ENCODE assay signal across 9 cellular contexts in genomic region chr1:150564051-150564991, GRCh38. TPM values are rescaled to one million over a fixed set of nuclear protein-coding genes. Genes with fewer than 3 reads are reported as not detected.
DNase-seq lines count a peak whose midpoint lies in the region; ATAC-seq and TF ChIP-seq lines count a peak whose summit lies in the region.
"Had no signal": no experiment of that assay in that cellular context is flagged by ENCODE, and none has a peak within 500 bp of the region (broad histone marks: within the 10 kb centered on the region; RNA-seq: fewer than 3 reads in every experiment).

No MANE protein-coding gene starts in this region.

- WGBS in mammary epithelial cell (ENCODE audit: low coverage, missing lambda C conversion rate), result 64% methylated on average over 5 of the region's 5 CpGs

- peaks cover 46% of the 10 kb centered on the region for H3K79me2 ChIP-seq in mammary epithelial cell (ENCODE audit: insufficient read depth, low read length)

- in situ Hi-C loops in mammary epithelial cell (cut with MboI; ENCODE audit: low sequenced_read_pairs in 2 of 2), result loop anchor here in 1 of 2 donors (5.0 kb wide), 1 partner anchor 243 kb away; the partner anchor contains the start of gene CTSK

- TF ChIP-seq CTCF in mammary epithelial cell (conservative IDR thresholded peaks at IDR 0.05 in 1 of 2, IDR thresholded peaks at IDR 0.05 in 1 of 2; ENCODE audit: extremely low read depth in 1 of 2, insufficient read depth in 1 of 2, low read depth in 1 of 2, low read length in 2 of 2) (no peak), GM20000 (IDR thresholded peaks at IDR 0.05; ENCODE audit: extremely low read depth, missing control alignments) (no peak)

- H3K9me3 ChIP-seq in mammary epithelial cell (replicated peaks; ENCODE audit: insufficient read depth, low read length) (no peaks in the 10 kb centered on the region), mononuclear cell (ENCODE audit: low read depth, low read length) (no peaks in the 10 kb centered on the region)

- no TSS peak for BruUV-seq in mammary epithelial cell (replicated peaks; lab: Mats Ljungman, UMichigan)

- no peak for ATAC-seq in GM18519 (IDR thresholded peaks at IDR 0.05; ENCODE audit: low FRiP score, unreplicated experiment)

- intact Hi-C loops in mammary epithelial cell (cut with micrococcal nuclease), result loop anchor here (5.0 kb wide), 1 partner anchor 313 kb away; the partner anchor contains the start of gene ARNT

- H3K4me1 ChIP-seq in mammary epithelial cell (ENCODE audit: insufficient read depth, low read length), result peaks cover 84% of the 10 kb centered on the region
- peaks cover 92% of the 10 kb centered on the region for H3K4me1 ChIP-seq in mononuclear cell (ENCODE audit: insufficient read depth, low read length)

- dilution Hi-C loops in mammary epithelial cell (cut with HindIII; ENCODE audit: low sequenced_read_pairs), result no loop called here

- peak overlapping the region; percentile 99 for H3K27ac ChIP-seq in mammary epithelial cell (ENCODE audit: insufficient read depth, low read depth, low read length)

- H3K27me3 ChIP-seq in mammary epithelial cell (ENCODE audit: insufficient read depth, low read length) (no peaks in the 10 kb centered on the region), mononuclear cell (ENCODE audit: insufficient read depth, low read length) (no peaks in the 10 kb centered on the region)

- H3K4me2 ChIP-seq in mammary epithelial cell (ENCODE audit: insufficient read depth, low read depth, low read length), result peak overlapping the region; percentile 37

- H4K20me1 ChIP-seq in mammary epithelial cell (ENCODE audit: insufficient read depth, low read length), result no peaks in the 10 kb centered on the region

- H3K4me3 ChIP-seq in mammary epithelial cell (replicated peaks in 1 of 3; ENCODE audit: insufficient read depth in 1 of 3, low read depth in 2 of 3, low read length in 3 of 3), result no peak overlapping the region
- H3K4me3 ChIP-seq in mononuclear cell (ENCODE audit: low read length), result peak overlapping the region; percentile 1

- CTCF ChIA-PET in mammary epithelial cell (lab: Charles Lee; ENCODE audit: low non-redundant PET), result interaction anchor here (0.6 kb wide), 1 partner anchor 12 kb away, joined by 6 read pairs; no protein-coding TSS in a partner anchor

- peak in 4 of 6 experiments; percentile 14 to 66 (median 50) for DNase-seq in stimulated activated naive CD4-positive, alpha-beta T cell (lab: John Stamatoyannopoulos, UW)
- no peak for DNase-seq in stimulated activated naive CD4-positive, alpha-beta T cell treated with Interleukin-2 at 50 U/mL for 16 hours (lab: John Stamatoyannopoulos, UW)
- DNase-seq in mammary epithelial cell, result no peak
- no peak for DNase-seq in COR-L47 (lab: John Stamatoyannopoulos, UW)
- no peak for DNase-seq in MV-4-11 (lab: John Stamatoyannopoulos, UW)
- DNase-seq in GM20000 (ENCODE audit: low spot score), result no peak

- no peak overlapping the region for H3K9ac ChIP-seq in mammary epithelial cell (ENCODE audit: insufficient read depth, low read length)

- H3K36me3 ChIP-seq in mammary epithelial cell (ENCODE audit: insufficient read depth, low read length), result no peaks in the 10 kb centered on the region

- H2AFZ ChIP-seq in mammary epithelial cell (ENCODE audit: low read depth, low read length), result no peak overlapping the region

RNA-seq across cellular contexts. Expression of gene MCL1, which starts 15.1 kb away (rescaled TPM):
- 100 to 1,000 TPM; 289 to 455 TPM for total RNA-seq in mammary epithelial cell
- 126 TPM for polyA plus RNA-seq in mammary epithelial cell
- polyA minus RNA-seq in mammary epithelial cell, result 272 TPM
- 1,412 TPM for total RNA-seq in mononuclear cell

RNA-seq across cellular contexts. Expression of gene ADAMTSL4, which starts 15.1 kb away (rescaled TPM):
- total RNA-seq in mammary epithelial cell (10 to 100 TPM in 1 of 2 donors, 1 to 10 TPM in 1; 2.9 to 98.0 TPM), mononuclear cell (3.3 TPM)
- 4.8 TPM for polyA plus RNA-seq in mammary epithelial cell
- 5.1 TPM for polyA minus RNA-seq in mammary epithelial cell

RNA-seq across cellular contexts. Expression of gene FALEC, which starts 48.8 kb away (rescaled TPM):
- total RNA-seq in mammary epithelial cell (not detected), mononuclear cell (not detected)
- not detected for polyA plus RNA-seq in mammary epithelial cell
- not detected for polyA minus RNA-seq in mammary epithelial cell
- total RNA-seq: glomerular endothelial cell had no signal

RNA-seq across cellular contexts. Expression of gene ECM1, which starts 56.4 kb away (rescaled TPM):
- total RNA-seq in mammary epithelial cell, result 10 to 100 TPM; 12.5 to 16.2 TPM
- 11.7 TPM for polyA plus RNA-seq in mammary epithelial cell
- polyA minus RNA-seq in mammary epithelial cell, result 13.3 TPM
- 0.21 TPM for total RNA-seq in mononuclear cell

Comparison
In these comparisons a context has a peak if more than half of its experiments do, and no peak if none do; other contexts are left out.
1. DNase-seq: peak in stimulated activated naive CD4-positive, alpha-beta T cell (4 of 6); none in stimulated activated naive CD4-positive, alpha-beta T cell treated with Interleukin-2 at 50 U/mL for 16 hours (single experiment), mammary epithelial cell (single experiment), COR-L47 (single experiment), MV-4-11 (single experiment) and GM20000 (single experiment).